In the genomic region with DNA sequence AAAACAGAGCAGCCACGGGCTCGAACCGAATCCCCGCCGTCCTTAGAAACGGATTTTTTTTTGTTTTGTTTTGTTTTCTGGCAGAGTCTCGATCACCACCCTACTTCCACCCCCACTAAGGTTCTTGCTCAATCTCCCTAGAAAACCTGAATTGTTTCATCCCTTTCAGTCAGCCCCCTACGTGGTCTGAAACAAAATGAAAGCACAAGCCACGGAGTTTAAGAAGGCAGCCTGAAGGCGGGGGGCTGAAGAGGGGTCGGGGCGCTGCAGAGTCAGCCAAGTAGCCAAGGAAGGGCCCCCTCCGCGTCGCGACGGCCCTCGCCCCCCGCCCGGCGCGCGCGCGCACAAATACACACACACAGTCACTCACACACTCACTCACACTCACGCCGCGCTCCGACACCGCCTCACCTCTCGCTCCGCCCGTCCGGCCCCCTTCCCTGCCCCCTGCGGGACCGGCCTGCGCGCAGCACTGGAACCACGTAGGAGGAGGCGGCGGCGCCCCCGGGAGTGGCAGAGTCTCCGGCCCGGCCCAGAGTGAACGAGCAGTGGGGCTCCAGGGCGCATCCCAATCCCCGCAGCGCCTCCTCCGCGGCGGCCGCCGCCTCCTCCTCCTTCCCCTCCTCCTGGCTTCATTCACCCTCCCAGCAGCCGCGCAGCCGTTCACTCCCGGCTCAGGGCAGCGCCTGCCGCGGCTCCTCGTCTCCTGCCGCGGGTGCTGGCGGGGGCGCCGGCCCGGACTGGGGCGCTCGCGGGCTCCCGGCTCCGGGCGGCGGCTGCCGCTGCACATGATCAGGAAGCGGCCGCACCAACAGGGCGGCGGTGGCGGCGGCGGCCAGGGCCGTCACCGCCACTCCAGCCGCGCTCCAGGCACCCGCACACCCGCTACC, we compare ENCODE assay signal across 8 cellular contexts. TPM values are rescaled to one million over a fixed set of nuclear protein-coding genes. Genes with fewer than 3 reads are reported as not detected.
DNase-seq lines count a peak whose midpoint lies in the region; TF ChIP-seq lines count a peak whose summit lies in the region.

No MANE protein-coding gene starts in this region.

- BruUV-seq in mammary epithelial cell (replicated peaks; lab: Mats Ljungman, UMichigan) = no TSS peak

- peak overlapping the region; percentile 94 to 98 (median 98) for H3K27ac Mint-ChIP-seq in immature natural killer cell

- H3K4me1 Mint-ChIP-seq in immature natural killer cell = peaks cover 43 to 62% of the 10 kb centered on the region in 2 donors

- H3K9me3 Mint-ChIP-seq in immature natural killer cell = no peaks in the 10 kb centered on the region

- peak overlapping the region; percentile 93 for H2AFZ ChIP-seq in mammary epithelial cell (ENCODE audit: low read depth, low read length)

- dilution Hi-C loops in mammary epithelial cell (cut with HindIII; ENCODE audit: low sequenced_read_pairs) = no loop called here

- peak overlapping the region; percentile 89 to 97 (median 94) for H3K4me3 Mint-ChIP-seq in immature natural killer cell

- H3K9ac ChIP-seq in mammary epithelial cell (ENCODE audit: insufficient read depth, low read length) = peak overlapping the region; percentile 98

- peaks cover 0 to 4% (median 0%) of the 10 kb centered on the region in 3 donors for H3K36me3 Mint-ChIP-seq in immature natural killer cell

- peak overlapping the region; percentile 58 for H3K4me3 ChIP-seq in HAP-1
- peak overlapping the region; percentile 87 for H3K4me3 ChIP-seq in WI38 (ENCODE audit: low read depth, low read length)
- H3K4me3 ChIP-seq in mammary epithelial cell (replicated peaks in 1 of 3; ENCODE audit: insufficient read depth in 1 of 3, low read depth in 2 of 3, low read length in 3 of 3) = peak overlapping the region; percentile 74 to 94 (median 80)

- H3K27me3 ChIP-seq in HAP-1 (ENCODE audit: low read depth) (no peaks in the 10 kb centered on the region), mammary epithelial cell (ENCODE audit: insufficient read depth, low read length) (no peaks in the 10 kb centered on the region)

- TF ChIP-seq CTCF in WI38 (IDR thresholded peaks at IDR 0.05; ENCODE audit: low read depth, low read length) (no peak), mammary epithelial cell (conservative IDR thresholded peaks at IDR 0.05 in 1 of 2, IDR thresholded peaks at IDR 0.05 in 1 of 2; ENCODE audit: extremely low read depth in 1 of 2, insufficient read depth in 1 of 2, low read depth in 1 of 2, low read length in 2 of 2) (peak in 1 of 2 donors; percentile 23)

- no peaks in the 10 kb centered on the region for H3K36me3 ChIP-seq in HAP-1 (replicated peaks)
- no peaks in the 10 kb centered on the region for H3K36me3 ChIP-seq in mammary epithelial cell (ENCODE audit: insufficient read depth, low read length)

- no peaks in the 10 kb centered on the region for H4K20me1 ChIP-seq in mammary epithelial cell (ENCODE audit: insufficient read depth, low read length)

- H3K27ac ChIP-seq in mammary epithelial cell (ENCODE audit: insufficient read depth, low read depth, low read length) = peak overlapping the region; percentile 91

- under 1% methylated on average over 40 of the region's 89 CpGs for WGBS in mammary epithelial cell (ENCODE audit: low coverage, missing lambda C conversion rate)

- no peaks in the 10 kb centered on the region for H3K9me3 ChIP-seq in HAP-1
- no peaks in the 10 kb centered on the region for H3K9me3 ChIP-seq in mammary epithelial cell (replicated peaks; ENCODE audit: insufficient read depth, low read length)

- CTCF ChIA-PET in mammary epithelial cell (lab: Charles Lee; ENCODE audit: low non-redundant PET) = interaction anchor here (0.5 kb wide), 1 partner anchor 20 kb away, joined by 4 read pairs; no protein-coding TSS in a partner anchor

- H3K4me1 ChIP-seq in HAP-1 (peaks cover 35% of the 10 kb centered on the region), mammary epithelial cell (ENCODE audit: insufficient read depth, low read length) (peaks cover 28% of the 10 kb centered on the region)

- peaks cover 40% of the 10 kb centered on the region for H3K79me2 ChIP-seq in mammary epithelial cell (ENCODE audit: insufficient read depth, low read length)

- intact Hi-C loops in mammary epithelial cell (cut with micrococcal nuclease) = loop anchor here (1.0 to 5.0 kb wide), 3 partner anchors 34 to 187 kb away; no protein-coding TSS in a partner anchor

- H3K27me3 Mint-ChIP-seq in immature natural killer cell (ENCODE audit: low read depth in 3 of 3) = peaks cover 7 to 35% (median 30%) of the 10 kb centered on the region in 3 donors

- in situ Hi-C loops in HAP-1 (cut with MboI; ENCODE audit: low sequenced_read_pairs) = loop anchor here (10.0 kb wide), 2 partner anchors 245 to 425 kb away; no protein-coding TSS in a partner anchor
- in situ Hi-C loops in mammary epithelial cell (cut with MboI; ENCODE audit: low sequenced_read_pairs in 2 of 2) = loop anchor here (5.0 to 10.0 kb wide), 6 partner anchors 38 to 428 kb away; no protein-coding TSS in a partner anchor

- peak; percentile 70 for DNase-seq in GF-D8 (lab: John Stamatoyannopoulos, UW)
- DNase-seq in HAP-1 (ENCODE audit: low spot score in 2 of 2) = peak; percentile 44 to 82
- peak; percentile 50 for DNase-seq in NCI-H1105 treated with DMSO at 0.1 percent for 48 hours (lab: John Stamatoyannopoulos, UW)
- DNase-seq in mammary epithelial cell = peak; percentile 89
- DNase-seq in immature natural killer cell = peak; percentile 72 to 78 (median 74)
- peak; percentile 69 for DNase-seq in smooth muscle cell of the brain vasculature (ENCODE audit: low read depth, low spot score)
- no peak for DNase-seq in HuH-7 (ENCODE audit: low spot score)

- H3K4me2 ChIP-seq in mammary epithelial cell (ENCODE audit: insufficient read depth, low read depth, low read length) = peak overlapping the region; percentile 96

RNA-seq across cellular contexts. Expression of a gene that starts 1.4 kb away (rescaled TPM):
- 10 to 100 TPM; 18.5 to 34.3 TPM for total RNA-seq in mammary epithelial cell
- polyA plus RNA-seq in mammary epithelial cell (7.1 TPM), immature natural killer cell (10 to 100 TPM in 1 of 3 donors, 1 to 10 TPM in 2; 6.9 to 14.7 (median 8.0) TPM)
- polyA minus RNA-seq in mammary epithelial cell = 11.3 TPM
